8 cellular contexts compared by ENCODE assay signal in genomic region chr10:63132651-63133055, GRCh38. TPM values are rescaled to one million over a fixed set of nuclear protein-coding genes. Genes with fewer than 3 reads are reported as not detected.
DNase-seq lines count a peak whose midpoint lies in the region; ATAC-seq and TF ChIP-seq lines count a peak whose summit lies in the region.

No MANE protein-coding gene starts in this region.

- H3K9me3 ChIP-seq in IMR-90 (ENCODE audit: control insufficient read depth, insufficient read depth, low read length): no peaks in the 10 kb centered on the region

- no peak for TF ChIP-seq CTCF in IMR-90 (conservative IDR thresholded peaks at IDR 0.05; ENCODE audit: low read depth, low read length)

- peak overlapping the region; percentile 84 for H2AFZ ChIP-seq in ACC112 (ENCODE audit: low read length, unreplicated experiment)
- H2AFZ ChIP-seq in IMR-90 (replicated peaks; ENCODE audit: low read length, poor library complexity): peak overlapping the region; percentile 79

- H2BK120ac ChIP-seq in IMR-90 (ENCODE audit: low read depth, low read length): peak overlapping the region; percentile 11

- H4K91ac ChIP-seq in IMR-90 (ENCODE audit: insufficient read depth, low read depth, low read length): peak overlapping the region; percentile 10; the same call in 1 of the 2 replicates

- peaks cover 1 to 17% (median 7%) of the 10 kb centered on the region in 7 donors for H3K9me3 Mint-ChIP-seq in naive B cell

- no peak for TF ChIP-seq POLR2A in IMR-90 (IDR thresholded peaks at IDR 0.05; ENCODE audit: low read depth, low read length)

- H3K14ac ChIP-seq in IMR-90 (replicated peaks; ENCODE audit: low read depth, low read length): peak overlapping the region; percentile 46

- peak overlapping the region; percentile 78; the same call in 1 of the 2 replicates for H3K18ac ChIP-seq in IMR-90 (ENCODE audit: low read depth, low read length)

- no peak overlapping the region for H3K56ac ChIP-seq in IMR-90 (ENCODE audit: extremely low read depth, insufficient read depth, low read length)

- H2AK9ac ChIP-seq in IMR-90 (replicated peaks; ENCODE audit: low read depth, low read length, poor library complexity): no peak overlapping the region

- no peak for DNase-seq in IMR-90
- no peak for DNase-seq in caudate nucleus (lab: John Stamatoyannopoulos, UW)
- no peak for DNase-seq in naive B cell
- no peak for DNase-seq in hypothalamus (lab: John Stamatoyannopoulos, UW)
- DNase-seq in NCI-H446 (lab: John Stamatoyannopoulos, UW): no peak
- no peak for DNase-seq in DMS153 (lab: John Stamatoyannopoulos, UW)

- no TSS peak for BruUV-seq in IMR-90 (replicated peaks; lab: Mats Ljungman, UMichigan)

- H3K9ac ChIP-seq in IMR-90 (ENCODE audit: low read depth, low read length): no peak overlapping the region

- 89% methylated on average over 3 of the region's 6 CpGs; no CpG with 5 or more reads in 1 of the 2 experiments for WGBS in IMR-90 (ENCODE audit: extremely low coverage in 2 of 2, insufficient read length in 1 of 2), 2 experiments

- H3K4ac ChIP-seq in IMR-90 (ENCODE audit: low read depth, low read length): peak overlapping the region; percentile 23

- H3K36me3 ChIP-seq in ACC112 (ENCODE audit: insufficient read depth, low read length) (peaks cover 6% of the 10 kb centered on the region; the same call in 1 of the 2 replicates), IMR-90 (ENCODE audit: control insufficient read depth, insufficient read depth, low read length) (no peaks in the 10 kb centered on the region)

- H3K27me3 ChIP-seq in ACC112 (ENCODE audit: insufficient read depth, low read length): no peaks in the 10 kb centered on the region
- no peaks in the 10 kb centered on the region for H3K27me3 ChIP-seq in IMR-90 (ENCODE audit: control insufficient read depth, insufficient read depth, low read length)

- H3K36me3 Mint-ChIP-seq in naive B cell: no peaks in the 10 kb centered on the region

- H3K27ac ChIP-seq in ACC112 (ENCODE audit: low read depth, low read length) (peak overlapping the region; percentile 15; the same call in 1 of the 2 replicates), IMR-90 (ENCODE audit: insufficient read depth, low read length) (no peak overlapping the region), caudate nucleus (ENCODE audit: low read depth, low read length) (peak overlapping the region; percentile 91)

- peak overlapping the region; percentile 31 for H3K4me2 ChIP-seq in IMR-90 (ENCODE audit: low read depth, low read length)

- peak overlapping the region; percentile 3; the same call in 1 of the 3 replicates for H2BK15ac ChIP-seq in IMR-90 (ENCODE audit: low read depth, low read length)

- H4K5ac ChIP-seq in IMR-90 (ENCODE audit: low read depth, low read length): peak overlapping the region; percentile 94

- TF ChIP-seq RAD21 in IMR-90 (IDR thresholded peaks at IDR 0.05; ENCODE audit: low read length): no peak

- H4K8ac ChIP-seq in IMR-90 (ENCODE audit: low read depth in 2 of 2, low read length in 2 of 2): peak overlapping the region; percentile 66 to 91

- H4K20me1 ChIP-seq in IMR-90 (ENCODE audit: insufficient read depth, low read length): peaks cover 14% of the 10 kb centered on the region; the same call in 1 of the 2 replicates

- no peak overlapping the region; the same call in 1 of the 2 replicates for H2AK5ac ChIP-seq in IMR-90 (ENCODE audit: low read depth, low read length)

- H2BK5ac ChIP-seq in IMR-90 (ENCODE audit: low read depth, low read length, poor library complexity, severe bottlenecking): peak overlapping the region; percentile 18

- intact Hi-C loops in IMR-90 (cut with micrococcal nuclease): no loop called here

- H3K27ac Mint-ChIP-seq in naive B cell: peak overlapping the region; percentile 93 to 98 (median 97)

- POLR2A ChIA-PET in IMR-90 (lab: Charles Lee; ENCODE audit: unreplicated experiment): no interaction called here

- no peak for ATAC-seq in IMR-90 (ENCODE audit: low read depth)
- ATAC-seq in naive B cell (ENCODE audit: low read depth in 2 of 2): no peak
- ATAC-seq in GM18867 (IDR thresholded peaks at IDR 0.05; ENCODE audit: unreplicated experiment): no peak

- peaks cover 43% of the 10 kb centered on the region for H3K79me2 ChIP-seq in ACC112 (ENCODE audit: control insufficient read depth, insufficient read depth, low read length, unreplicated experiment)

- H3K9me1 ChIP-seq in IMR-90 (ENCODE audit: insufficient read depth, low read length): peaks cover 3% of the 10 kb centered on the region; the same call in 1 of the 2 replicates

- peaks cover 3 to 11% (median 8%) of the 10 kb centered on the region in 3 donors for H3K27me3 Mint-ChIP-seq in naive B cell

- H2BK20ac ChIP-seq in IMR-90 (ENCODE audit: low read depth, low read length): no peak overlapping the region

- peaks cover 13 to 47% (median 26%) of the 10 kb centered on the region in 3 donors for H3K4me1 Mint-ChIP-seq in naive B cell

- dilution Hi-C loops in IMR-90 (cut with HindIII; ENCODE audit: low sequenced_read_pairs, unreplicated experiment): no loop called here

- peak overlapping the region; percentile 86 for H3K4me3 ChIP-seq in ACC112 (ENCODE audit: low read depth, low read length)
- peak overlapping the region; percentile 23; the same call in 1 of the 2 replicates for H3K4me3 ChIP-seq in IMR-90 (ENCODE audit: insufficient read depth, low read depth, low read length)

- CTCF ChIA-PET in IMR-90 (lab: Yijun Ruan, JAX): interaction anchor here (0.7 to 1.2 kb wide), 2 partner anchors 34 to 49 kb away, joined by 3 to 4 read pairs; no protein-coding TSS in a partner anchor

- H3K4me3 Mint-ChIP-seq in naive B cell: peak overlapping the region; percentile 83 to 97 (median 95)

- H3K4me1 ChIP-seq in ACC112 (ENCODE audit: control insufficient read depth, insufficient read depth, low read length, unreplicated experiment) (peaks cover 20% of the 10 kb centered on the region), IMR-90 (ENCODE audit: control insufficient read depth, insufficient read depth, low read length) (peaks cover 5% of the 10 kb centered on the region; the same call in 1 of the 2 replicates)

- in situ Hi-C loops in IMR-90 (cut with MboI; ENCODE audit: low sequenced_read_pairs): loop anchor here (25.0 kb wide), 1 partner anchor 1045 kb away; no protein-coding TSS in a partner anchor

- peaks cover 5 to 21% of the 10 kb centered on the region in 2 experiments; a peak in 2 of 4 replicates for H3K79me1 ChIP-seq in IMR-90 (ENCODE audit: low read depth in 1 of 2, low read length in 2 of 2)

- H3K23ac ChIP-seq in IMR-90 (ENCODE audit: low read depth, low read length): no peak overlapping the region

TF ChIP-seq in IMR-90, 13 proteins besides CTCF, POLR2A, EP300 and RAD21:
- TF ChIP-seq CEBPB (IDR thresholded peaks at IDR 0.05; ENCODE audit: low read depth, low read length) (no peak), RCOR1 (IDR thresholded peaks at IDR 0.05; ENCODE audit: insufficient replicate concordance, low read length) (no peak)

RNA-seq across cellular contexts. Expression of gene NRBF2, which starts 0.5 kb away (rescaled TPM):
- 19.9 and 26.9 TPM in 2 replicates for total RNA-seq in IMR-90 (2012; rRNA removed)
- polyA plus RNA-seq in IMR-90 (2012; rRNA removed) (18.1 and 20.6 TPM in 2 replicates), naive B cell (ENCODE audit: low read depth in 6 of 6) (10 to 100 TPM; 18.9 to 38.1 (median 25.4) TPM)
- polyA plus RNA-seq in IMR-90 (2012; cell fraction: cytosol; rRNA removed): 4.8 and 6.7 TPM in 2 replicates
- polyA plus RNA-seq in IMR-90 (2012; cell fraction: nucleus; rRNA removed; ENCODE audit: low replicate concordance): 1.7 and 7.1 TPM in 2 replicates
